Comparison of ENCODE assay signal across 26 cellular contexts in the genomic region with DNA sequence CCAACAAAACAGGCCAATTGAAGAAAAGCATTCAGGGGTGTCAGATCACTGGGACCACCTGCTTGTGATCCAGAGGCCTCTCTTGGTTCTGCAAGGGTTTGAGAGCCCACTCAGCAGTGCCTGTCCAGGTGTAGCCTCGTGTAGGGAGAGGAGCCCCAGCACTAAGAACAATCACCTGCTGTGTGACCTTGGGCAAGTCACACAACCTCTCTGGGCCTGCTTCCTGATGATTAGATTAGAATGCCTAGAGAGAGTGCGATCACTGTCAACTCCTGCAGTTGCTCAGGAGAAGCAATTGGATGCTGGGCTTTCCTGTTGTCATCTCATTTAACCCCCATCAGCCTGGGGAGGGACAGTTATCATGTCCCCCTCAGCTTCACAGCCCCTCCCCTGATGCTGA. TPM values are rescaled to one million over a fixed set of nuclear protein-coding genes. Genes with fewer than 3 reads are reported as not detected.
"Had no signal": no experiment of that assay in that cellular context is flagged by ENCODE, and none has a peak within 500 bp of the region (broad histone marks: within the 10 kb centered on the region; RNA-seq: fewer than 3 reads in every experiment).

No MANE protein-coding gene starts in this region.

- H3K9me3 Mint-ChIP-seq: activated CD8-positive, alpha-beta T cell treated with anti-CD3 and anti-CD28 coated beads for 36 hours; activated naive CD4-positive, alpha-beta T cell treated with anti-CD3 and anti-CD28 coated beads, Interleukin-2, amount 10 ng/mL, durations not matched to agents 7 days and 5 days; activated naive CD8-positive, alpha-beta T cell treated with anti-CD3 and anti-CD28 coated beads for 36 hours; activated T-cell treated with anti-CD3 and anti-CD28 coated beads, Interleukin-2, amount 50 U/mL, for 72 hours; activated T-helper 2 cell treated with anti-CD3 and anti-CD28 coated beads, Interferon-gamma antibody, Interleukin-2, Interleukin-4, amounts not matched to agents 10 μg/mL and 5 μg/mL and 100 μg/mL, durations not matched to agents 14 hours and 24 hours and 36 hours had no signal

- H3K27ac ChIP-seq: brain microvascular endothelial cell, SJCRH30, VCaP had no signal

- H3K4me1 Mint-ChIP-seq: activated naive CD4-positive, alpha-beta T cell treated with anti-CD3 and anti-CD28 coated beads, Interleukin-2, amount 10 ng/mL, durations not matched to agents 7 days and 5 days; activated naive CD8-positive, alpha-beta T cell treated with anti-CD3 and anti-CD28 coated beads for 36 hours had no signal

- H3K4me3 Mint-ChIP-seq: activated CD8-positive, alpha-beta T cell treated with anti-CD3 and anti-CD28 coated beads for 36 hours; activated naive CD4-positive, alpha-beta T cell treated with anti-CD3 and anti-CD28 coated beads, Interleukin-2, amount 10 ng/mL, durations not matched to agents 7 days and 5 days; activated naive CD8-positive, alpha-beta T cell treated with anti-CD3 and anti-CD28 coated beads for 36 hours; activated T-cell treated with anti-CD3 and anti-CD28 coated beads, Interleukin-2, amount 50 U/mL, for 72 hours had no signal

- DNase-seq: activated CD4-positive, alpha-beta T cell treated with anti-CD3 and anti-CD28 coated beads for 4 hours; activated CD8-positive, alpha-beta memory T cell treated with anti-CD3 and anti-CD28 coated beads, Interleukin-2, amount 50 U/mL, for 4 hours; activated CD8-positive, alpha-beta T cell treated with anti-CD3 and anti-CD28 coated beads for 36 hours; activated gamma-delta T cell treated with Interleukin-2 at 50 U/mL for 16 hours; activated naive CD4-positive, alpha-beta T cell treated with anti-CD3 and anti-CD28 coated beads, Interleukin-2, amount 10 ng/mL, durations not matched to agents 7 days and 5 days; activated naive CD8-positive, alpha-beta T cell treated with anti-CD3 and anti-CD28 coated beads for 36 hours; activated T-cell treated with anti-CD3 and anti-CD28 coated beads, Interleukin-2, amount 50 U/mL, for 72 hours; brain microvascular endothelial cell; MM.1S; NCI-H1105 treated with DMSO at 0.1 percent for 48 hours; NCI-H1436 treated with DMSO at 0.1 percent for 48 hours; NCI-H187; NCI-H2081; NCI-H510A treated with DMSO at 0.1 percent for 48 hours; NK-92 treated with Interleukin-12 subunit alpha and Interleukin-12 subunit beta, amount 100 ng/mL, for 24 hours; OCI-M1; Right ventricle myocardium superior; RPMI8226; SJCRH30; T-helper 1 cell had no signal

- H3K4me3 ChIP-seq: SJCRH30 had no signal

- H3K4me2 ChIP-seq: SK-N-SH had no signal

- H3K9me3 ChIP-seq: SJCRH30, SK-N-SH had no signal

- H3K9ac ChIP-seq: SK-N-SH had no signal

- ATAC-seq: activated CD8-positive, alpha-beta T cell treated with anti-CD3 and anti-CD28 coated beads for 36 hours; activated T-cell treated with anti-CD3 and anti-CD28 coated beads, Interleukin-2, amount 50 U/mL, for 72 hours had no signal

- H3K36me3 ChIP-seq: brain microvascular endothelial cell, SJCRH30 had no signal

- H3K36me3 Mint-ChIP-seq: activated naive CD4-positive, alpha-beta T cell treated with anti-CD3 and anti-CD28 coated beads, Interleukin-2, amount 10 ng/mL, durations not matched to agents 7 days and 5 days; activated naive CD8-positive, alpha-beta T cell treated with anti-CD3 and anti-CD28 coated beads for 36 hours had no signal

- H3K27ac Mint-ChIP-seq: activated CD8-positive, alpha-beta T cell treated with anti-CD3 and anti-CD28 coated beads for 36 hours; activated naive CD4-positive, alpha-beta T cell treated with anti-CD3 and anti-CD28 coated beads, Interleukin-2, amount 10 ng/mL, durations not matched to agents 7 days and 5 days; activated naive CD8-positive, alpha-beta T cell treated with anti-CD3 and anti-CD28 coated beads for 36 hours; activated T-cell treated with anti-CD3 and anti-CD28 coated beads, Interleukin-2, amount 50 U/mL, for 72 hours; activated T-helper 2 cell treated with anti-CD3 and anti-CD28 coated beads, Interferon-gamma antibody, Interleukin-2, Interleukin-4, amounts not matched to agents 10 μg/mL and 5 μg/mL and 100 μg/mL, durations not matched to agents 14 hours and 24 hours and 36 hours had no signal

RNA-seq across cellular contexts. Expression of gene DLX3, which starts 10.2 kb away (rescaled TPM):
- total RNA-seq: activated CD8-positive, alpha-beta T cell treated with anti-CD3 and anti-CD28 coated beads for 36 hours; activated T-helper 2 cell treated with anti-CD3 and anti-CD28 coated beads, Interferon-gamma antibody, Interleukin-2, Interleukin-4, amounts not matched to agents 10 μg/mL and 5 μg/mL and 100 μg/mL, durations not matched to agents 14 hours and 24 hours and 36 hours; cardiac septum; Right ventricle myocardium superior; SJCRH30; T-helper 2 cell treated with Interferon-gamma antibody and Interleukin-4, amounts not matched to agents 100 ng/mL and 5 ng/mL, for 36 hours had no signal
- polyA plus RNA-seq: SK-N-SH had no signal

RNA-seq across cellular contexts. Expression of gene DLX4, which starts 15.8 kb away (rescaled TPM):
- total RNA-seq: activated T-helper 2 cell treated with anti-CD3 and anti-CD28 coated beads, Interferon-gamma antibody, Interleukin-2, Interleukin-4, amounts not matched to agents 10 μg/mL and 5 μg/mL and 100 μg/mL, durations not matched to agents 14 hours and 24 hours and 36 hours; cerebellum; Right ventricle myocardium superior had no signal
